10 cellular contexts compared by ENCODE assay signal in the genomic region with DNA sequence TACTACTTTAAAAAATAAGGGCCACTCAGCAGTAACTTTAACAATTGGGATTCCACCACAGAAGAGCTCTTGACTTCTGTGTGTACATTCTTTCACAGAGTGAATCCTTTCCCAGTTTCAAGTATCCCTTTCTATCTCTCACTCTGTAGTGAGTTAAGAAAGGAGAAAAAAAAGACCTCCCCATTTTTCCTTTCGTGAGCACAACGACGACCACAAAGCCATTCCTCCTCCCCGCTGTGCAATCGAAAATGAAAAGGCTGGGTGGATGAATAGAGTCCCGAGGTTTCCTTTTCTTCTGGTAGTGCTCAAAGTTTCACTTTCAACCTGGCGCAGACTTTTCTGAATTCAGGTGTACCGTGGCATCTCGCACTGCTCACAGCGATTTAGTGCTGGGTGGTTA. TPM values are rescaled to one million over a fixed set of nuclear protein-coding genes. Genes with fewer than 3 reads are reported as not detected.
DNase-seq lines count a peak whose midpoint lies in the region; ATAC-seq and TF ChIP-seq lines count a peak whose summit lies in the region.
"Had no signal": no experiment of that assay in that cellular context is flagged by ENCODE, and none has a peak within 500 bp of the region (broad histone marks: within the 10 kb centered on the region; RNA-seq: fewer than 3 reads in every experiment).

No MANE protein-coding gene starts in this region.

- CTCF ChIA-PET in activated CD8-positive, alpha-beta T cell treated with anti-CD3 and anti-CD28 coated beads, Interleukin-2, amount 10 ng/mL, durations not matched to agents 7 days and 5 days (lab: Charles Lee) = interaction anchor here (0.8 to 1.3 kb wide), 3 partner anchors 15 to 160 kb away, joined by 3 to 4 read pairs (median 3); no protein-coding TSS in a partner anchor
- CTCF ChIA-PET in RWPE1 (lab: Yijun Ruan, JAX) = interaction anchor here (0.5 kb wide), 1 partner anchor 441 kb away, joined by 3 read pairs; no protein-coding TSS in a partner anchor

- no peak overlapping the region for H3K27ac ChIP-seq in stomach
- H3K27ac ChIP-seq in RWPE1 = no peak overlapping the region

- peak overlapping the region; percentile 92 for H3K27ac Mint-ChIP-seq in activated CD8-positive, alpha-beta T cell treated with anti-CD3 and anti-CD28 coated beads, Interleukin-2, amount 10 ng/mL, durations not matched to agents 7 days and 5 days
- H3K27ac Mint-ChIP-seq in naive thymus-derived CD8-positive, alpha-beta T cell = peak overlapping the region; percentile 72 to 95 (median 91)

- intact Hi-C loops in stomach (cut with DNase I; ENCODE audit: low total_unique reads) = no loop called here

- no peak for TF ChIP-seq CTCF in stomach (IDR thresholded peaks at IDR 0.05)
- TF ChIP-seq CTCF in RWPE1 (conservative IDR thresholded peaks at IDR 0.05; ENCODE audit: low read depth) = no peak

- no peaks in the 10 kb centered on the region for H3K9me3 Mint-ChIP-seq in activated CD8-positive, alpha-beta T cell treated with anti-CD3 and anti-CD28 coated beads, Interleukin-2, amount 10 ng/mL, durations not matched to agents 7 days and 5 days (ENCODE audit: insufficient read depth)
- H3K9me3 Mint-ChIP-seq in naive thymus-derived CD8-positive, alpha-beta T cell = no peaks in the 10 kb centered on the region

- ATAC-seq in GM18870 (IDR thresholded peaks at IDR 0.05; ENCODE audit: unreplicated experiment) (peak; percentile 74), HG02759 (IDR thresholded peaks at IDR 0.05; ENCODE audit: unreplicated experiment) (peak; percentile 53)
- ATAC-seq in activated CD8-positive, alpha-beta T cell treated with anti-CD3 and anti-CD28 coated beads, Interleukin-2, amount 10 ng/mL, durations not matched to agents 7 days and 5 days = peak; percentile 91
- peak; percentile 53 to 70 for ATAC-seq in naive thymus-derived CD8-positive, alpha-beta T cell

- no peaks in the 10 kb centered on the region for H3K9me3 ChIP-seq in stomach

- 64 to 87% (median 75%) methylated on average over 10 of the region's 10 CpGs for WGBS in stomach, 5 donors

- no peak for TF ChIP-seq POLR2A in stomach (IDR thresholded peaks at IDR 0.05)

- H3K36me3 Mint-ChIP-seq in activated CD8-positive, alpha-beta T cell treated with anti-CD3 and anti-CD28 coated beads, Interleukin-2, amount 10 ng/mL, durations not matched to agents 7 days and 5 days (ENCODE audit: low read depth) = peaks cover 22% of the 10 kb centered on the region
- peaks cover 0 to 16% (median 4%) of the 10 kb centered on the region in 3 donors for H3K36me3 Mint-ChIP-seq in naive thymus-derived CD8-positive, alpha-beta T cell

- no peaks in the 10 kb centered on the region for H3K4me1 ChIP-seq in stomach

- no peak for TF ChIP-seq EP300 in stomach (IDR thresholded peaks at IDR 0.05)

- H3K27me3 ChIP-seq in stomach = no peaks in the 10 kb centered on the region

- peaks cover 0 to 39% (median 28%) of the 10 kb centered on the region in 4 donors for H3K36me3 ChIP-seq in stomach

- POLR2A ChIA-PET in activated CD8-positive, alpha-beta T cell treated with anti-CD3 and anti-CD28 coated beads, Interleukin-2, amount 10 ng/mL, durations not matched to agents 7 days and 5 days (lab: Charles Lee) = no interaction called here
- POLR2A ChIA-PET in naive thymus-derived CD8-positive, alpha-beta T cell (lab: Charles Lee) = no interaction called here
- POLR2A ChIA-PET in RWPE1 (lab: Yijun Ruan, JAX; ENCODE audit: low non-redundant PET) = no interaction called here

- peak; percentile 51 for DNase-seq in activated CD8-positive, alpha-beta T cell treated with anti-CD3 and anti-CD28 coated beads, Interleukin-2, amount 10 ng/mL, durations not matched to agents 7 days and 5 days
- peak in 2 of 10 donors; percentile 24 to 30 for DNase-seq in naive thymus-derived CD8-positive, alpha-beta T cell
- DNase-seq in stomach (no peak), middle frontal gyrus (ENCODE audit: extremely low spot score, low spot score) (no peak), RWPE1 (ENCODE audit: low spot score) (no peak), hepatic stellate cell (ENCODE audit: low spot score) (no peak)
- DNase-seq: IMR-90, NCI-H82 had no signal

- H3K27me3 Mint-ChIP-seq in activated CD8-positive, alpha-beta T cell treated with anti-CD3 and anti-CD28 coated beads, Interleukin-2, amount 10 ng/mL, durations not matched to agents 7 days and 5 days (ENCODE audit: low read depth) = no peaks in the 10 kb centered on the region
- H3K27me3 Mint-ChIP-seq in naive thymus-derived CD8-positive, alpha-beta T cell = no peaks in the 10 kb centered on the region

- H3K4me3 ChIP-seq in stomach = no peak overlapping the region

- H3K4me3 Mint-ChIP-seq in activated CD8-positive, alpha-beta T cell treated with anti-CD3 and anti-CD28 coated beads, Interleukin-2, amount 10 ng/mL, durations not matched to agents 7 days and 5 days = peak overlapping the region; percentile 71
- peak overlapping the region; percentile 64 to 84 (median 78) for H3K4me3 Mint-ChIP-seq in naive thymus-derived CD8-positive, alpha-beta T cell

- H3K4me1 Mint-ChIP-seq in activated CD8-positive, alpha-beta T cell treated with anti-CD3 and anti-CD28 coated beads, Interleukin-2, amount 10 ng/mL, durations not matched to agents 7 days and 5 days (ENCODE audit: low read depth) = peaks cover 41% of the 10 kb centered on the region
- H3K4me1 Mint-ChIP-seq in naive thymus-derived CD8-positive, alpha-beta T cell = peaks cover 3 to 26% (median 17%) of the 10 kb centered on the region in 4 donors

RNA-seq across cellular contexts. Expression of a gene that starts 58.0 kb away (rescaled TPM):
- 10 to 100 TPM; 13.2 to 16.9 TPM for total RNA-seq in activated CD8-positive, alpha-beta T cell treated with anti-CD3 and anti-CD28 coated beads, Interleukin-2, amount 10 ng/mL, durations not matched to agents 7 days and 5 days
- 10 to 100 TPM; 22.6 to 25.0 TPM for total RNA-seq in naive thymus-derived CD8-positive, alpha-beta T cell
- 1 to 10 TPM; 5.5 to 6.0 (median 5.6) TPM for polyA plus RNA-seq in naive thymus-derived CD8-positive, alpha-beta T cell
- total RNA-seq in stomach = 100 to 1,000 TPM in 1 of 5 donors, 10 to 100 TPM in 4; 16.3 to 163 (median 27.7) TPM
- polyA plus RNA-seq in stomach = 1 to 10 TPM; 5.9 to 7.5 (median 7.0) TPM
